Comparison of ENCODE assay signal across 2 cellular contexts in genomic region chr3:52490035-52490937, GRCh38.
TF ChIP-seq lines count a peak whose summit lies in the region.

No MANE protein-coding gene starts in this region.

TF ChIP-seq in liver, 16 proteins besides CTCF, POLR2A, EP300 and RAD21:
- TF ChIP-seq EGR1 (IDR thresholded peaks at IDR 0.05; ENCODE audit: low read depth in 2 of 2) (no peak), YY1 (IDR thresholded peaks at IDR 0.05) (no peak), GABPA (IDR thresholded peaks at IDR 0.05 in 1 of 2, conservative IDR thresholded peaks at IDR 0.05 in 1 of 2) (no peak), TAF1 (conservative IDR thresholded peaks at IDR 0.05) (no peak), HNF4A (conservative IDR thresholded peaks at IDR 0.05) (no peak), JUND (IDR thresholded peaks at IDR 0.05) (no peak), FOXA1 (IDR thresholded peaks at IDR 0.05) (no peak), RXRA (IDR thresholded peaks at IDR 0.05) (peak in 1 of 2 donors; percentile 35), HNF4G (IDR thresholded peaks at IDR 0.05) (no peak), FOXA2 (IDR thresholded peaks at IDR 0.05) (no peak), NR2F2 (IDR thresholded peaks at IDR 0.05) (peak; percentile 90), SP1 (IDR thresholded peaks at IDR 0.05) (peak; percentile 30)
- TF ChIP-seq, protein P1, sequence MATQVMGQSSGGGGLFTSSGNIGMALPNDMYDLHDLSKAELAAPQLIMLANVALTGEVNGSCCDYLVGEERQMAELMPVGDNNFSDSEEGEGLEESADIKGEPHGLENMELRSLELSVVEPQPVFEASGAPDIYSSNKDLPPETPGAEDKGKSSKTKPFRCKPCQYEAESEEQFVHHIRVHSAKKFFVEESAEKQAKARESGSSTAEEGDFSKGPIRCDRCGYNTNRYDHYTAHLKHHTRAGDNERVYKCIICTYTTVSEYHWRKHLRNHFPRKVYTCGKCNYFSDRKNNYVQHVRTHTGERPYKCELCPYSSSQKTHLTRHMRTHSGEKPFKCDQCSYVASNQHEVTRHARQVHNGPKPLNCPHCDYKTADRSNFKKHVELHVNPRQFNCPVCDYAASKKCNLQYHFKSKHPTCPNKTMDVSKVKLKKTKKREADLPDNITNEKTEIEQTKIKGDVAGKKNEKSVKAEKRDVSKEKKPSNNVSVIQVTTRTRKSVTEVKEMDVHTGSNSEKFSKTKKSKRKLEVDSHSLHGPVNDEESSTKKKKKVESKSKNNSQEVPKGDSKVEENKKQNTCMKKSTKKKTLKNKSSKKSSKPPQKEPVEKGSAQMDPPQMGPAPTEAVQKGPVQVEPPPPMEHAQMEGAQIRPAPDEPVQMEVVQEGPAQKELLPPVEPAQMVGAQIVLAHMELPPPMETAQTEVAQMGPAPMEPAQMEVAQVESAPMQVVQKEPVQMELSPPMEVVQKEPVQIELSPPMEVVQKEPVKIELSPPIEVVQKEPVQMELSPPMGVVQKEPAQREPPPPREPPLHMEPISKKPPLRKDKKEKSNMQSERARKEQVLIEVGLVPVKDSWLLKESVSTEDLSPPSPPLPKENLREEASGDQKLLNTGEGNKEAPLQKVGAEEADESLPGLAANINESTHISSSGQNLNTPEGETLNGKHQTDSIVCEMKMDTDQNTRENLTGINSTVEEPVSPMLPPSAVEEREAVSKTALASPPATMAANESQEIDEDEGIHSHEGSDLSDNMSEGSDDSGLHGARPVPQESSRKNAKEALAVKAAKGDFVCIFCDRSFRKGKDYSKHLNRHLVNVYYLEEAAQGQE (IDR thresholded peaks at IDR 0.05): no peak
- TF ChIP-seq, protein P2, sequence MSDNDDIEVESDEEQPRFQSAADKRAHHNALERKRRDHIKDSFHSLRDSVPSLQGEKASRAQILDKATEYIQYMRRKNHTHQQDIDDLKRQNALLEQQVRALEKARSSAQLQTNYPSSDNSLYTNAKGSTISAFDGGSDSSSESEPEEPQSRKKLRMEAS (IDR thresholded peaks at IDR 0.05): no peak
- TF ChIP-seq, protein P3, sequence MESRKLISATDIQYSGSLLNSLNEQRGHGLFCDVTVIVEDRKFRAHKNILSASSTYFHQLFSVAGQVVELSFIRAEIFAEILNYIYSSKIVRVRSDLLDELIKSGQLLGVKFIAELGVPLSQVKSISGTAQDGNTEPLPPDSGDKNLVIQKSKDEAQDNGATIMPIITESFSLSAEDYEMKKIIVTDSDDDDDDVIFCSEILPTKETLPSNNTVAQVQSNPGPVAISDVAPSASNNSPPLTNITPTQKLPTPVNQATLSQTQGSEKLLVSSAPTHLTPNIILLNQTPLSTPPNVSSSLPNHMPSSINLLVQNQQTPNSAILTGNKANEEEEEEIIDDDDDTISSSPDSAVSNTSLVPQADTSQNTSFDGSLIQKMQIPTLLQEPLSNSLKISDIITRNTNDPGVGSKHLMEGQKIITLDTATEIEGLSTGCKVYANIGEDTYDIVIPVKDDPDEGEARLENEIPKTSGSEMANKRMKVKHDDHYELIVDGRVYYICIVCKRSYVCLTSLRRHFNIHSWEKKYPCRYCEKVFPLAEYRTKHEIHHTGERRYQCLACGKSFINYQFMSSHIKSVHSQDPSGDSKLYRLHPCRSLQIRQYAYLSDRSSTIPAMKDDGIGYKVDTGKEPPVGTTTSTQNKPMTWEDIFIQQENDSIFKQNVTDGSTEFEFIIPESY (IDR thresholded peaks at IDR 0.05): no peak
- TF ChIP-seq, protein P4, sequence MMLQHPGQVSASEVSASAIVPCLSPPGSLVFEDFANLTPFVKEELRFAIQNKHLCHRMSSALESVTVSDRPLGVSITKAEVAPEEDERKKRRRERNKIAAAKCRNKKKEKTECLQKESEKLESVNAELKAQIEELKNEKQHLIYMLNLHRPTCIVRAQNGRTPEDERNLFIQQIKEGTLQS (IDR thresholded peaks at IDR 0.05): no peak

TF ChIP-seq in HepG2, 621 proteins besides CTCF, POLR2A, EP300 and RAD21:
- TF ChIP-seq EEA1 (CRISPR knock-in tag; IDR thresholded peaks at IDR 0.05; ENCODE audit: borderline replicate concordance): no peak
TF ChIP-seq in HepG2: peak in this region for 0.
